Comparison of ENCODE assay signal across 24 cellular contexts in the genomic region with DNA sequence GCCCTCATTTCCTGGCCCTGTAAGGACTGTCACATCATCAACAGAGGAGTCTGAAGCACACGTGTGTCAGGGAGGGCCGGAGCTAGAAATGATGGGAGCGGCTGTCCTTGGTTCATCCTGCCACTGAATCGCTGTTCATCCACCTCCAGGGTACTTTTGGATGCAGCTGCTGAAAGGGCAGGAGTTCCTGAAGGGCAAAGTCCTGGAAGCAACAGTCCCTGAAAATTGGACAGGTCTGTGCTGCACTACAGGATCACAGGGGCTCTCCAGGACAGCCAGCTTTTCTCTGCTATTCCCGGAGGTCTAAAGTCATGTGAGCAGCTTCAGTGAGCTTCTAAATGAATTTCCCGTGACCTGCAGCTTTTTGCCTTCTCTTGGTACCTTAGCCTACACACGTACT.
"Had no signal": no experiment of that assay in that cellular context is flagged by ENCODE, and none has a peak within 500 bp of the region (broad histone marks: within the 10 kb centered on the region; RNA-seq: fewer than 3 reads in every experiment).

No MANE protein-coding gene starts in this region.

- H3K9me3 Mint-ChIP-seq: effector memory CD8-positive, alpha-beta T cell; natural killer cell; stimulated activated memory B cell treated with anti-CD40 and anti-IgM and Interleukin-4, amounts not matched to agents 10 μg/mL and 1 μg/mL and 100 μg/mL, for 72 hours; type B pancreatic cell had no signal

- H3K4me3 ChIP-seq: esophagus squamous epithelium, heart right ventricle, left ventricle myocardium inferior, lower lobe of right lung, ovary, right atrium auricular region, sigmoid colon, testis, tibial artery had no signal

- H3K4me3 Mint-ChIP-seq: effector memory CD8-positive, alpha-beta T cell; natural killer cell; stimulated activated memory B cell treated with anti-CD40 and anti-IgM and Interleukin-4, amounts not matched to agents 10 μg/mL and 1 μg/mL and 100 μg/mL, for 72 hours; type B pancreatic cell had no signal

- H3K27ac Mint-ChIP-seq: natural killer cell; stimulated activated memory B cell treated with anti-CD40 and anti-IgM and Interleukin-4, amounts not matched to agents 10 μg/mL and 1 μg/mL and 100 μg/mL, for 72 hours; type B pancreatic cell had no signal

- H3K4me1 Mint-ChIP-seq: natural killer cell; stimulated activated memory B cell treated with anti-CD40 and anti-IgM and Interleukin-4, amounts not matched to agents 10 μg/mL and 1 μg/mL and 100 μg/mL, for 72 hours had no signal

- H3K36me3 ChIP-seq: ovary, right atrium auricular region had no signal

- H3K36me3 Mint-ChIP-seq: natural killer cell, type B pancreatic cell had no signal

- H3K27me3 Mint-ChIP-seq: effector memory CD8-positive, alpha-beta T cell; stimulated activated memory B cell treated with anti-CD40 and anti-IgM and Interleukin-4, amounts not matched to agents 10 μg/mL and 1 μg/mL and 100 μg/mL, for 72 hours; type B pancreatic cell had no signal

- H3K27ac ChIP-seq: esophagus squamous epithelium, heart right ventricle, left ventricle myocardium inferior, lower lobe of right lung, ovary, right atrium auricular region, sigmoid colon, testis, tibial artery had no signal

- H3K27me3 ChIP-seq: esophagus squamous epithelium, heart right ventricle, ovary, right atrium auricular region, sigmoid colon, testis, tibial artery had no signal

- ATAC-seq: effector memory CD8-positive, alpha-beta T cell; heart right ventricle; left cardiac atrium; lower lobe of right lung; natural killer cell; stimulated activated memory B cell treated with anti-CD40 and anti-IgM and Interleukin-4, amounts not matched to agents 10 μg/mL and 1 μg/mL and 100 μg/mL, for 72 hours; stimulated activated naive CD8-positive, alpha-beta T cell treated with anti-CD3 and anti-CD28 coated beads, Interleukin-15, Interleukin-2, amounts not matched to agents 100 U/mL and 50 U/mL, for 24 hours had no signal

- H3K9me3 ChIP-seq: esophagus squamous epithelium, heart right ventricle, left ventricle myocardium inferior, lower lobe of right lung, ovary, right atrium auricular region, sigmoid colon, testis, tibial artery had no signal

- DNase-seq: effector memory CD8-positive, alpha-beta T cell; erythroblast; esophagus squamous epithelium; foreskin melanocyte; glutamatergic neuron; heart right ventricle; hippocampal formation; left cardiac atrium; left ventricle myocardium inferior; lower lobe of right lung; natural killer cell; occipital lobe; ovary; posterior cingulate gyrus; sigmoid colon; stimulated activated CD4-positive, alpha-beta T cell treated with anti-CD3 and anti-CD28 coated beads, Interleukin-2, amount 100 ng/mL, for 24 hours; stimulated activated CD4-positive, alpha-beta T cell treated with anti-CD3 and anti-CD28 coated beads, Interleukin-4, amount 100 ng/mL, for 24 hours; stimulated activated naive CD8-positive, alpha-beta T cell treated with anti-CD3 and anti-CD28 coated beads, Interleukin-15, Interleukin-2, amounts not matched to agents 100 U/mL and 50 U/mL, for 24 hours; substantia nigra; testis; tibial artery had no signal

- H3K4me1 ChIP-seq: esophagus squamous epithelium, left ventricle myocardium inferior, lower lobe of right lung, sigmoid colon, testis, tibial artery had no signal
